Comparison of ENCODE assay signal across 33 cellular contexts in the genomic region with DNA sequence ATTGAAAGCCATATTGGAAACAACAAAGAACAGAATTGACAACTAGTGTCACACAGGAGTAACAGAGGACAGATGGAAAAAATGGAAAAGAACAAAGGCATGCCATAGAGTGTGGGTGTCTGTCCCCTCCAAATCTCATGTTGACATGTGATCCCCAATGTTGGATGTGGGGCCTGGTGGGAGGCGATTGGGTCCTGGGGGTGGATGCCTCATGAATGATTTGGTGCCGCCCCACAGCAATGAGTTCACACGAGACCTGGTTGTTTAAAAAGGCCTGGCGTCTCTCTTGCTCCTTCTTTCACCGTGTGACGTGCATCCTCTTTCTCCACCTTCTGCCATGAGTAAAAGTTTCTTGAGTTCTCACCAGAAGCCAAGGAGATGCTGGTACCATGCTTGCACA.
"Had no signal": no experiment of that assay in that cellular context is flagged by ENCODE, and none has a peak within 500 bp of the region (broad histone marks: within the 10 kb centered on the region; RNA-seq: fewer than 3 reads in every experiment).

No MANE protein-coding gene starts in this region.

- DNase-seq: activated CD4-positive, alpha-beta memory T cell treated with anti-CD3 and anti-CD28 coated beads for 36 hours; activated CD4-positive, alpha-beta T cell treated with anti-CD3 and anti-CD28 coated beads for 36 hours; activated CD4-positive, alpha-beta T cell treated with anti-CD3 and anti-CD28 coated beads, Interleukin-2, amount 10 ng/mL, durations not matched to agents 24 days and 14 days; activated CD4-positive, CD25-positive, alpha-beta regulatory T cell; activated CD4-positive, CD25-positive, alpha-beta regulatory T cell treated with anti-CD3 and anti-CD28 coated beads, Interleukin-2, amount 50 U/mL, for 72 hours; activated CD8-positive, alpha-beta T cell treated with anti-CD3 and anti-CD28 coated beads, Interleukin-2, amount 10 ng/mL, durations not matched to agents 7 days and 5 days; activated effector memory CD4-positive, alpha-beta T cell treated with Interleukin-2 at 50 U/mL for 16 hours; activated naive CD4-positive, alpha-beta T cell treated with anti-CD3 and anti-CD28 coated beads for 36 hours; activated naive CD8-positive, alpha-beta T cell treated with anti-CD3 and anti-CD28 coated beads for 36 hours; activated naive CD8-positive, alpha-beta T cell treated with anti-CD3 and anti-CD28 coated beads, Interleukin-2, amount 50 U/mL, for 24 hours; activated T-cell treated with anti-CD3 and anti-CD28 coated beads, Interleukin-2, amount 50 U/mL, for 4 hours; amygdala; aorta; body of pancreas; central memory CD4-positive, alpha-beta T cell; cerebellar nuclear complex; colonic mucosa; dorsolateral prefrontal cortex; effector CD4-positive, alpha-beta T cell; effector memory CD8-positive, alpha-beta T cell; esophagus squamous epithelium; foreskin melanocyte; heart right ventricle; T-helper 2 cell had no signal

- H3K9me3 Mint-ChIP-seq: activated CD4-positive, alpha-beta memory T cell treated with anti-CD3 and anti-CD28 coated beads for 36 hours; activated CD4-positive, alpha-beta T cell treated with anti-CD3 and anti-CD28 coated beads, Interleukin-2, amount 10 ng/mL, durations not matched to agents 24 days and 14 days; activated naive CD4-positive, alpha-beta T cell treated with anti-CD3 and anti-CD28 coated beads for 36 hours; activated naive CD4-positive, alpha-beta T cell treated with anti-CD3 and anti-CD28 coated beads, Interleukin-2, amount 50 U/mL, for 24 hours; activated naive CD8-positive, alpha-beta T cell treated with anti-CD3 and anti-CD28 coated beads for 36 hours; activated naive CD8-positive, alpha-beta T cell treated with anti-CD3 and anti-CD28 coated beads, Interleukin-2, amount 50 U/mL, for 24 hours; activated T-cell treated with anti-CD3 and anti-CD28 coated beads, Interleukin-2, amount 50 U/mL, for 4 hours; activated T-helper 17 cell treated with anti-CD3 and anti-CD28 coated beads, Interleukin-2, amount 50 U/mL, for 72 hours; dendritic cell treated with granulocyte-macrophage colony-stimulating factor and Interleukin-4, amounts not matched to agents 40 ng/mL and 50 ng/mL, for 4 days; effector memory CD8-positive, alpha-beta T cell had no signal

- H3K27ac ChIP-seq: adrenal gland, body of pancreas, cardiac muscle cell, colonic mucosa, dorsolateral prefrontal cortex, epithelial cell of prostate, esophagus squamous epithelium, gastroesophageal sphincter, heart right ventricle had no signal

- H3K9me3 ChIP-seq: adrenal gland, body of pancreas, colonic mucosa, esophagus squamous epithelium, gastroesophageal sphincter, heart right ventricle had no signal

- ATAC-seq: activated CD4-positive, alpha-beta T cell treated with anti-CD3 and anti-CD28 coated beads for 36 hours; activated CD8-positive, alpha-beta T cell treated with anti-CD3 and anti-CD28 coated beads, Interleukin-2, amount 10 ng/mL, durations not matched to agents 7 days and 5 days; activated naive CD8-positive, alpha-beta T cell treated with anti-CD3 and anti-CD28 coated beads, Interleukin-2, amount 50 U/mL, for 24 hours; activated T-cell treated with anti-CD3 and anti-CD28 coated beads, Interleukin-2, amount 50 U/mL, for 4 hours; activated T-helper 17 cell treated with anti-CD3 and anti-CD28 coated beads, Interleukin-2, amount 50 U/mL, for 72 hours; body of pancreas; effector memory CD8-positive, alpha-beta T cell; gastroesophageal sphincter; heart right ventricle had no signal

- H3K4me3 ChIP-seq: adrenal gland, body of pancreas, cardiac muscle cell, colonic mucosa, dorsolateral prefrontal cortex, esophagus squamous epithelium, gastroesophageal sphincter, heart right ventricle had no signal

- H3K4me3 Mint-ChIP-seq: activated CD4-positive, alpha-beta memory T cell treated with anti-CD3 and anti-CD28 coated beads for 36 hours; activated CD4-positive, alpha-beta T cell treated with anti-CD3 and anti-CD28 coated beads for 36 hours; activated CD4-positive, alpha-beta T cell treated with anti-CD3 and anti-CD28 coated beads, Interleukin-2, amount 10 ng/mL, durations not matched to agents 24 days and 14 days; activated CD8-positive, alpha-beta T cell treated with anti-CD3 and anti-CD28 coated beads, Interleukin-2, amount 10 ng/mL, durations not matched to agents 7 days and 5 days; activated naive CD4-positive, alpha-beta T cell treated with anti-CD3 and anti-CD28 coated beads for 36 hours; activated naive CD4-positive, alpha-beta T cell treated with anti-CD3 and anti-CD28 coated beads, Interleukin-2, amount 50 U/mL, for 24 hours; activated naive CD8-positive, alpha-beta T cell treated with anti-CD3 and anti-CD28 coated beads for 36 hours; activated naive CD8-positive, alpha-beta T cell treated with anti-CD3 and anti-CD28 coated beads, Interleukin-2, amount 50 U/mL, for 24 hours; activated T-cell treated with anti-CD3 and anti-CD28 coated beads, Interleukin-2, amount 50 U/mL, for 4 hours; activated T-helper 17 cell treated with anti-CD3 and anti-CD28 coated beads, Interleukin-2, amount 50 U/mL, for 72 hours; dendritic cell treated with granulocyte-macrophage colony-stimulating factor and Interleukin-4, amounts not matched to agents 40 ng/mL and 50 ng/mL, for 4 days; effector memory CD8-positive, alpha-beta T cell had no signal

- H3K27ac Mint-ChIP-seq: activated CD4-positive, alpha-beta memory T cell treated with anti-CD3 and anti-CD28 coated beads for 36 hours; activated CD4-positive, alpha-beta T cell treated with anti-CD3 and anti-CD28 coated beads for 36 hours; activated CD4-positive, alpha-beta T cell treated with anti-CD3 and anti-CD28 coated beads, Interleukin-2, amount 10 ng/mL, durations not matched to agents 24 days and 14 days; activated CD8-positive, alpha-beta T cell treated with anti-CD3 and anti-CD28 coated beads, Interleukin-2, amount 10 ng/mL, durations not matched to agents 7 days and 5 days; activated naive CD4-positive, alpha-beta T cell treated with anti-CD3 and anti-CD28 coated beads for 36 hours; activated naive CD4-positive, alpha-beta T cell treated with anti-CD3 and anti-CD28 coated beads, Interleukin-2, amount 50 U/mL, for 24 hours; activated naive CD8-positive, alpha-beta T cell treated with anti-CD3 and anti-CD28 coated beads for 36 hours; activated naive CD8-positive, alpha-beta T cell treated with anti-CD3 and anti-CD28 coated beads, Interleukin-2, amount 50 U/mL, for 24 hours; activated T-helper 17 cell treated with anti-CD3 and anti-CD28 coated beads, Interleukin-2, amount 50 U/mL, for 72 hours; dendritic cell treated with granulocyte-macrophage colony-stimulating factor and Interleukin-4, amounts not matched to agents 40 ng/mL and 50 ng/mL, for 4 days; effector memory CD8-positive, alpha-beta T cell had no signal

- H3K27me3 ChIP-seq: colonic mucosa had no signal

- H3K36me3 Mint-ChIP-seq: activated CD4-positive, alpha-beta memory T cell treated with anti-CD3 and anti-CD28 coated beads for 36 hours; activated naive CD4-positive, alpha-beta T cell treated with anti-CD3 and anti-CD28 coated beads, Interleukin-2, amount 50 U/mL, for 24 hours; activated naive CD8-positive, alpha-beta T cell treated with anti-CD3 and anti-CD28 coated beads for 36 hours had no signal

- H3K36me3 ChIP-seq: adrenal gland, cardiac muscle cell, colonic mucosa, esophagus squamous epithelium, gastroesophageal sphincter, heart right ventricle had no signal

- H3K4me1 ChIP-seq: colonic mucosa had no signal

- FAIRE-seq: endometrium, endothelial cell of umbilical vein had no signal

- H3K4me1 Mint-ChIP-seq: activated CD4-positive, alpha-beta T cell treated with anti-CD3 and anti-CD28 coated beads for 36 hours; activated CD4-positive, alpha-beta T cell treated with anti-CD3 and anti-CD28 coated beads, Interleukin-2, amount 10 ng/mL, durations not matched to agents 24 days and 14 days; activated naive CD4-positive, alpha-beta T cell treated with anti-CD3 and anti-CD28 coated beads, Interleukin-2, amount 50 U/mL, for 24 hours; activated naive CD8-positive, alpha-beta T cell treated with anti-CD3 and anti-CD28 coated beads for 36 hours; activated naive CD8-positive, alpha-beta T cell treated with anti-CD3 and anti-CD28 coated beads, Interleukin-2, amount 50 U/mL, for 24 hours; activated T-helper 17 cell treated with anti-CD3 and anti-CD28 coated beads, Interleukin-2, amount 50 U/mL, for 72 hours had no signal
